In genomic region chr10:44416976-44417375, GRCh38 we compare ENCODE assay signal across 18 cellular contexts. TPM values are rescaled to one million over a fixed set of nuclear protein-coding genes. Genes with fewer than 3 reads are reported as not detected.
DNase-seq lines count a peak whose midpoint lies in the region; ATAC-seq and TF ChIP-seq lines count a peak whose summit lies in the region.
"Had no signal": no experiment of that assay in that cellular context is flagged by ENCODE, and none has a peak within 500 bp of the region (broad histone marks: within the 10 kb centered on the region; RNA-seq: fewer than 3 reads in every experiment).

No MANE protein-coding gene starts in this region.

- H3K4me3 ChIP-seq in right atrium auricular region = no peak overlapping the region
- H3K4me3 ChIP-seq in heart right ventricle = no peak overlapping the region
- H3K4me3 ChIP-seq in aorta (ENCODE audit: low read length in 2 of 2) = no peak overlapping the region
- H3K4me3 ChIP-seq in testis = no peak overlapping the region
- H3K4me3 ChIP-seq: BLaER1, GM23338 had no signal

- TF ChIP-seq POLR2A in testis (IDR thresholded peaks at IDR 0.05) = no peak

- H3K9me3 ChIP-seq in right atrium auricular region = peaks cover 0 to 1% of the 10 kb centered on the region in 2 donors
- H3K9me3 ChIP-seq in heart right ventricle = peaks cover 0 to 23% (median 0%) of the 10 kb centered on the region in 11 donors
- H3K9me3 ChIP-seq in aorta (ENCODE audit: control insufficient read depth, low read length) = peaks cover under 1% of the 10 kb centered on the region
- H3K9me3 ChIP-seq in testis = no peaks in the 10 kb centered on the region

- peak overlapping the region in 1 of 2 donors; percentile 61 for H3K27ac ChIP-seq in right atrium auricular region
- H3K27ac ChIP-seq in heart right ventricle = peak overlapping the region in 9 of 10 donors; percentile 15 to 74 (median 57)
- no peak overlapping the region for H3K27ac ChIP-seq in aorta (ENCODE audit: low read depth in 1 of 2, low read length in 2 of 2)
- no peak overlapping the region for H3K27ac ChIP-seq in testis
- H3K27ac ChIP-seq: BLaER1, RWPE1 had no signal

- H3K27me3 ChIP-seq in right atrium auricular region (no peaks in the 10 kb centered on the region), heart right ventricle (peaks cover 0 to 3% (median 0%) of the 10 kb centered on the region in 7 donors), aorta (ENCODE audit: control insufficient read depth in 1 of 2, insufficient read depth in 2 of 2, low read length in 1 of 2) (no peaks in the 10 kb centered on the region), testis (no peaks in the 10 kb centered on the region)
- H3K27me3 ChIP-seq: BLaER1 had no signal

- intact Hi-C loops in cardiac septum (cut with DNase I) = no loop called here
- intact Hi-C loops in heart right ventricle (cut with DNase I) = no loop called here
- intact Hi-C loops in sciatic nerve (cut with DNase I) = no loop called here
- intact Hi-C loops in aorta (cut with DNase I) = no loop called here
- intact Hi-C loops in testis (cut with DNase I; ENCODE audit: low total_unique reads) = no loop called here

- 60 to 69% methylated on average over 2 of the region's 2 CpGs for WGBS in heart right ventricle, 2 donors
- 47 to 51% methylated on average over 2 of the region's 2 CpGs for WGBS in aorta, 2 donors
- 55 to 60% methylated on average over 2 of the region's 2 CpGs for WGBS in testis, 2 donors

- no peak for TF ChIP-seq CTCF in right atrium auricular region (IDR thresholded peaks at IDR 0.05)
- TF ChIP-seq CTCF in heart right ventricle (IDR thresholded peaks at IDR 0.05) = no peak
- no peak for TF ChIP-seq CTCF in testis (IDR thresholded peaks at IDR 0.05)

- DNase-seq in cardiac septum (ENCODE audit: low spot score) = peak; percentile 27
- DNase-seq in right atrium auricular region (ENCODE audit: low spot score) = no peak
- DNase-seq in heart right ventricle = no peak
- no peak for DNase-seq in sciatic nerve (ENCODE audit: low spot score)
- peak in 1 of 2 donors; percentile 22 for DNase-seq in aorta
- no peak for DNase-seq in testis
- no peak for DNase-seq in middle frontal gyrus (ENCODE audit: extremely low spot score, low spot score)
- no peak for DNase-seq in NCI-H187 (lab: John Stamatoyannopoulos, UW)
- DNase-seq: GDM1, NCI-H1105 treated with DMSO at 0.1 percent for 48 hours, NCI-H187 treated with DMSO at 0.1 percent for 48 hours had no signal

- ATAC-seq in heart right ventricle (peak in 3 of 8 donors; percentile 15 to 41 (median 38)), sciatic nerve (peak; percentile 22), aorta (ENCODE audit: low FRiP score) (peak; percentile 22)
- ATAC-seq: GM23338, HCT116 had no signal

- H3K36me3 ChIP-seq in right atrium auricular region = no peaks in the 10 kb centered on the region
- no peaks in the 10 kb centered on the region for H3K36me3 ChIP-seq in heart right ventricle
- no peaks in the 10 kb centered on the region for H3K36me3 ChIP-seq in aorta (ENCODE audit: control insufficient read depth in 1 of 2, insufficient read depth in 2 of 2, low read length in 1 of 2)
- H3K36me3 ChIP-seq in testis (ENCODE audit: low read depth, missing control alignments) = no peaks in the 10 kb centered on the region
- H3K36me3 ChIP-seq: BLaER1 had no signal

- H3K4me1 ChIP-seq in right atrium auricular region = peaks cover 0 to 11% of the 10 kb centered on the region in 2 donors
- H3K4me1 ChIP-seq in heart right ventricle = peaks cover 0 to 18% (median 12%) of the 10 kb centered on the region in 9 donors
- H3K4me1 ChIP-seq in aorta (ENCODE audit: control insufficient read depth in 1 of 2, insufficient read depth in 2 of 2, low read length in 2 of 2) = no peaks in the 10 kb centered on the region
- no peaks in the 10 kb centered on the region for H3K4me1 ChIP-seq in testis

RNA-seq across cellular contexts. Expression of gene CXCL12, which starts 32.1 kb away (rescaled TPM):
- total RNA-seq in cardiac septum (121 TPM), right atrium auricular region (10 to 100 TPM; 53.8 to 64.0 TPM), heart right ventricle (100 to 1,000 TPM in 7 of 10 donors, 10 to 100 TPM in 3; 54.2 to 275 (median 145) TPM), sciatic nerve (394 TPM), aorta (100 to 1,000 TPM; 122 to 322 TPM), testis (10 to 100 TPM in 1 of 2 donors, 1 to 10 TPM in 1; 9.8 to 12.0 TPM)
- polyA plus RNA-seq in heart right ventricle (10 to 100 TPM; 53.7 to 89.4 TPM), aorta (100 to 1,000 TPM; 108 to 637 TPM), testis (ENCODE audit: insufficient read depth, low read depth, low replicate concordance) (87.7 TPM)
- total RNA-seq: A172, HT1080 had no signal
- polyA plus RNA-seq: IgD-negative memory B cell had no signal

Comparison
In these comparisons a context has a peak if more than half of its experiments do, and no peak if none do; other contexts are left out.
1. H3K27ac ChIP-seq: peak in heart right ventricle (9 of 10); none in aorta (0 of 2) and testis (0 of 2).